Comparison of ENCODE assay signal across 9 cellular contexts in the genomic region with DNA sequence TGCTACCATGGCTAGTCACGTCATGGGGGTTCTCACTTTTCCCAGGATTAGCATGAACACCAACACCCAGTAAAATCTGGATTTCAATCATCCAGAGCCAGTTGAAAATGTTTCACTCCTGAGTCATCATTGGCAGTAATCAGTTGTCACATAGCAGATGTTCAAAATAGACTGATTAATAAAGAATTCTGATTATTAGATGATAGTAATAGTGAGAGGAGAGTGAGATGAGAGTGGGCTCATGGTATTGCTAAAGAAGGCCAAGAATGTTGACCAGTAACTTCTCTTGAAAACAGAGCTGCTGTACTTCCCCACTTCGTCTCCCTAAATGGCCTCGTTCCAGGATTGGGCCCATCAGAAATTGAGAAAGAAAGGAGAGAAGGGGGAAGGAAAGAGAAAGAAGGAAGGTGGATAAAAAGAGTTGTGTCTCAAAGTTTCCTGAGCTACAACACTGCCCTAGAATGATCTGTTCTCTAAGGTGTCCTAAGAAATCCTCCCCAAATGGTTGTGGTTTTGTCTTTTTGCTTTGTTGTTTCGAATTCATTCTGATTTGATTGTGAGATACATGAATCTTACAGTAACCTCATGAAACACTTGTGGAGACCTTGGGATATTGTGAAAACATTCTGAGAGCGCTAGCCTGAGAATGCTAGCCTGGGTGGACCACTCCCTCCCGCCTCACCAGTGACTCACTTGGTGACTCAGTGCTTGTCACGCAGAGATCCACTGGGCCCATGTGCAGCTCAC.
DNase-seq lines count a peak whose midpoint lies in the region; ATAC-seq and TF ChIP-seq lines count a peak whose summit lies in the region.
"Had no signal": no experiment of that assay in that cellular context is flagged by ENCODE, and none has a peak within 500 bp of the region (broad histone marks: within the 10 kb centered on the region; RNA-seq: fewer than 3 reads in every experiment).

No MANE protein-coding gene starts in this region.

- H3K4me1 ChIP-seq in ACC112 (ENCODE audit: control insufficient read depth, insufficient read depth, low read length, unreplicated experiment) (peaks cover 30% of the 10 kb centered on the region), smooth muscle cell (ENCODE audit: low read depth) (peaks cover 5% of the 10 kb centered on the region)

- no peak for TF ChIP-seq EP300 in Ishikawa (IDR thresholded peaks at IDR 0.05; ENCODE audit: borderline replicate concordance)

- H2AFZ ChIP-seq in ACC112 (ENCODE audit: low read length, unreplicated experiment) (no peak overlapping the region), smooth muscle cell (ENCODE audit: low read depth) (no peak overlapping the region)

- peak overlapping the region; percentile 41 for H3K4me3 ChIP-seq in ACC112 (ENCODE audit: low read depth, low read length)
- no peak overlapping the region for H3K4me3 ChIP-seq in smooth muscle cell

- DNase-seq in activated CD8-positive, alpha-beta memory T cell treated with anti-CD3 and anti-CD28 coated beads, Interleukin-2, amount 10 ng/mL, durations not matched to agents 7 days and 5 days = peak; percentile 80
- DNase-seq in fibroblast of gingiva (ENCODE audit: low read depth) (peak; percentile 93), smooth muscle cell (lab: John Stamatoyannopoulos, UW; ENCODE audit: unreplicated experiment) (peak; percentile 6), glutamatergic neuron (no peak), head of caudate nucleus (no peak)

- ATAC-seq in activated CD8-positive, alpha-beta memory T cell treated with anti-CD3 and anti-CD28 coated beads, Interleukin-2, amount 10 ng/mL, durations not matched to agents 7 days and 5 days = peak; percentile 92
- no peak for ATAC-seq in GM21367 (IDR thresholded peaks at IDR 0.05; ENCODE audit: unreplicated experiment)

- H3K79me2 ChIP-seq in ACC112 (ENCODE audit: control insufficient read depth, insufficient read depth, low read length, unreplicated experiment) (no peaks in the 10 kb centered on the region), smooth muscle cell (ENCODE audit: low read depth) (no peaks in the 10 kb centered on the region)

- no peak for TF ChIP-seq RAD21 in Ishikawa (IDR thresholded peaks at IDR 0.05; ENCODE audit: low read depth)

- H3K4me1 Mint-ChIP-seq in activated CD8-positive, alpha-beta memory T cell treated with anti-CD3 and anti-CD28 coated beads, Interleukin-2, amount 10 ng/mL, durations not matched to agents 7 days and 5 days = peaks cover 48% of the 10 kb centered on the region
- H3K4me1 Mint-ChIP-seq in glutamatergic neuron (ENCODE audit: low read depth, unreplicated experiment) = no peaks in the 10 kb centered on the region

- TF ChIP-seq CTCF in smooth muscle cell (IDR thresholded peaks at IDR 0.05; ENCODE audit: borderline replicate concordance, insufficient read depth, poor library complexity, severe bottlenecking) = no peak
- no peak for TF ChIP-seq CTCF in glutamatergic neuron (IDR thresholded peaks at IDR 0.05; ENCODE audit: partially characterized antibody, unreplicated experiment)

- H3K4me3 Mint-ChIP-seq in activated CD8-positive, alpha-beta memory T cell treated with anti-CD3 and anti-CD28 coated beads, Interleukin-2, amount 10 ng/mL, durations not matched to agents 7 days and 5 days = no peak overlapping the region
- H3K4me3 Mint-ChIP-seq in glutamatergic neuron (ENCODE audit: unreplicated experiment) = no peak overlapping the region

- CTCF ChIA-PET in activated CD8-positive, alpha-beta memory T cell treated with anti-CD3 and anti-CD28 coated beads, Interleukin-2, amount 10 ng/mL, durations not matched to agents 7 days and 5 days (lab: Charles Lee) = no interaction called here

- WGBS in smooth muscle cell (ENCODE audit: low lambda C conversion rate) = 14% methylated on average over 7 of the region's 7 CpGs

- H3K27me3 Mint-ChIP-seq in activated CD8-positive, alpha-beta memory T cell treated with anti-CD3 and anti-CD28 coated beads, Interleukin-2, amount 10 ng/mL, durations not matched to agents 7 days and 5 days = peaks cover 8% of the 10 kb centered on the region
- H3K27me3 Mint-ChIP-seq in glutamatergic neuron (ENCODE audit: unreplicated experiment) = no peaks in the 10 kb centered on the region

- peaks cover 7% of the 10 kb centered on the region for H3K36me3 Mint-ChIP-seq in activated CD8-positive, alpha-beta memory T cell treated with anti-CD3 and anti-CD28 coated beads, Interleukin-2, amount 10 ng/mL, durations not matched to agents 7 days and 5 days
- peaks cover 4% of the 10 kb centered on the region for H3K36me3 Mint-ChIP-seq in glutamatergic neuron (ENCODE audit: unreplicated experiment)

- H4K20me1 ChIP-seq in smooth muscle cell (ENCODE audit: low read depth) = no peaks in the 10 kb centered on the region

- H3K27me3 ChIP-seq in ACC112 (ENCODE audit: insufficient read depth, low read length) (no peaks in the 10 kb centered on the region), smooth muscle cell (ENCODE audit: low read depth) (no peaks in the 10 kb centered on the region)

- H3K27ac Mint-ChIP-seq in activated CD8-positive, alpha-beta memory T cell treated with anti-CD3 and anti-CD28 coated beads, Interleukin-2, amount 10 ng/mL, durations not matched to agents 7 days and 5 days = peak overlapping the region; percentile 75
- no peak overlapping the region for H3K27ac Mint-ChIP-seq in glutamatergic neuron (ENCODE audit: unreplicated experiment)

- H3K9me3 ChIP-seq in smooth muscle cell (replicated peaks; ENCODE audit: low read depth) = no peaks in the 10 kb centered on the region

- H3K9me3 Mint-ChIP-seq in activated CD8-positive, alpha-beta memory T cell treated with anti-CD3 and anti-CD28 coated beads, Interleukin-2, amount 10 ng/mL, durations not matched to agents 7 days and 5 days (ENCODE audit: low read depth) = peaks cover 5% of the 10 kb centered on the region
- peaks cover 1% of the 10 kb centered on the region for H3K9me3 Mint-ChIP-seq in glutamatergic neuron (ENCODE audit: unreplicated experiment)

- intact Hi-C loops in head of caudate nucleus (cut with DNase I) = no loop called here

- H3K27ac ChIP-seq in ACC112 (ENCODE audit: low read depth, low read length) = peak overlapping the region; percentile 99
- H3K27ac ChIP-seq in smooth muscle cell (ENCODE audit: low read depth) = peak overlapping the region; percentile 99
- H3K27ac ChIP-seq: C4-2B had no signal

- peak overlapping the region; percentile 95 for H3K9ac ChIP-seq in smooth muscle cell (ENCODE audit: low read depth)

- H3K36me3 ChIP-seq in ACC112 (ENCODE audit: insufficient read depth, low read length) (no peaks in the 10 kb centered on the region), smooth muscle cell (ENCODE audit: low read depth) (no peaks in the 10 kb centered on the region)

- peaks cover 7% of the 10 kb centered on the region for H3F3A ChIP-seq in smooth muscle cell (ENCODE audit: low read depth)

- peak overlapping the region; percentile 68 for H3K4me2 ChIP-seq in smooth muscle cell

TF ChIP-seq in Ishikawa, 13 proteins besides CTCF, POLR2A, EP300 and RAD21:
- TF ChIP-seq, protein P1, sequence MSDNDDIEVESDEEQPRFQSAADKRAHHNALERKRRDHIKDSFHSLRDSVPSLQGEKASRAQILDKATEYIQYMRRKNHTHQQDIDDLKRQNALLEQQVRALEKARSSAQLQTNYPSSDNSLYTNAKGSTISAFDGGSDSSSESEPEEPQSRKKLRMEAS (IDR thresholded peaks at IDR 0.05) = peak; percentile 49; the same call in 1 of the 2 replicates
- TF ChIP-seq, protein P2, sequence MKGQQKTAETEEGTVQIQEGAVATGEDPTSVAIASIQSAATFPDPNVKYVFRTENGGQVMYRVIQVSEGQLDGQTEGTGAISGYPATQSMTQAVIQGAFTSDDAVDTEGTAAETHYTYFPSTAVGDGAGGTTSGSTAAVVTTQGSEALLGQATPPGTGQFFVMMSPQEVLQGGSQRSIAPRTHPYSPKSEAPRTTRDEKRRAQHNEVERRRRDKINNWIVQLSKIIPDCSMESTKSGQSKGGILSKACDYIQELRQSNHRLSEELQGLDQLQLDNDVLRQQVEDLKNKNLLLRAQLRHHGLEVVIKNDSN (IDR thresholded peaks at IDR 0.05) = no peak

Comparison
In these comparisons a context has a peak if more than half of its experiments do, and no peak if none do; other contexts are left out.
1. DNase-seq: peak in activated CD8-positive, alpha-beta memory T cell treated with anti-CD3 and anti-CD28 coated beads, Interleukin-2, amount 10 ng/mL, durations not matched to agents 7 days and 5 days (single experiment), fibroblast of gingiva (single experiment) and smooth muscle cell (single experiment); none in glutamatergic neuron (single experiment) and head of caudate nucleus (0 of 42).